10 cellular contexts compared by ENCODE assay signal in genomic region chr2:205563646-205564045, GRCh38.
DNase-seq lines count a peak whose midpoint lies in the region; ATAC-seq and TF ChIP-seq lines count a peak whose summit lies in the region.
"Had no signal": no experiment of that assay in that cellular context is flagged by ENCODE, and none has a peak within 500 bp of the region (broad histone marks: within the 10 kb centered on the region; RNA-seq: fewer than 3 reads in every experiment).

No MANE protein-coding gene starts in this region.

- no peaks in the 10 kb centered on the region for H3K9me2 ChIP-seq in SK-N-SH

- 55% methylated on average over 2 of the region's 2 CpGs for WGBS in SK-N-SH (ENCODE audit: low lambda C conversion rate)

- peak; percentile 26; the same call in 1 of the 2 replicates for TF ChIP-seq RAD21 in SK-N-SH (IDR thresholded peaks at IDR 0.05; ENCODE audit: low read length)

- H3K79me2 ChIP-seq in SK-N-SH (ENCODE audit: insufficient read depth) = no peaks in the 10 kb centered on the region

- H3K27ac ChIP-seq in SK-N-SH (ENCODE audit: low read depth in 2 of 2, low read length in 1 of 2) = no peak overlapping the region

- no peaks in the 10 kb centered on the region for H3K36me3 ChIP-seq in SK-N-SH (replicated peaks in 1 of 2; ENCODE audit: control insufficient read depth in 1 of 2, insufficient read depth in 2 of 2, low read length in 1 of 2)
- H3K36me3 ChIP-seq: uterus had no signal

- TF ChIP-seq EP300 in SK-N-SH (IDR thresholded peaks at IDR 0.05; ENCODE audit: borderline replicate concordance in 1 of 2, low read depth in 1 of 2, low read length in 1 of 2) = no peak

- H3K9ac ChIP-seq in SK-N-SH = no peak overlapping the region

- H2AFZ ChIP-seq in SK-N-SH (ENCODE audit: low read depth) = no peak overlapping the region

- intact Hi-C loops in left ventricle myocardium superior (cut with micrococcal nuclease) = no loop called here

- peak overlapping the region in 1 of 2 experiments; percentile 33; a peak in 1 of 4 replicates for H3K4me3 ChIP-seq in SK-N-SH (ENCODE audit: low read depth in 2 of 2, low read length in 1 of 2)
- H3K4me3 ChIP-seq: uterus had no signal

- H3K4me2 ChIP-seq in SK-N-SH = no peak overlapping the region

- peak; percentile 17 for DNase-seq in stimulated activated CD4-positive, alpha-beta T cell treated with anti-CD3 and anti-CD28 coated beads, Interleukin-12 subunit alpha, Interleukin-12 subunit beta, amount 100 ng/mL, for 4 hours
- DNase-seq in stimulated activated CD4-positive, alpha-beta T cell treated with anti-CD3 and anti-CD28 coated beads, Interleukin-4, amount 100 ng/mL, for 24 hours = no peak
- DNase-seq in SK-N-SH (peak; percentile 26), left ventricle myocardium superior (peak; percentile 59), DMS79 treated with DMSO at 0.1 percent for 48 hours (lab: John Stamatoyannopoulos, UW) (no peak), NCI-H187 treated with DMSO at 0.1 percent for 48 hours (lab: John Stamatoyannopoulos, UW) (no peak)
- DNase-seq: effector CD4-positive, alpha-beta T cell; uterus had no signal

- H3F3A ChIP-seq in SK-N-SH (replicated peaks; ENCODE audit: insufficient read depth) = no peaks in the 10 kb centered on the region

- TF ChIP-seq CTCF in SK-N-SH (IDR thresholded peaks at IDR 0.05) = peak; percentile 46

- H4K20me1 ChIP-seq in SK-N-SH (ENCODE audit: insufficient read depth) = no peaks in the 10 kb centered on the region

- no peaks in the 10 kb centered on the region for H3K27me3 ChIP-seq in SK-N-SH (ENCODE audit: insufficient read depth)
- H3K27me3 ChIP-seq: uterus had no signal

- CTCF ChIA-PET in SK-N-SH (lab: Yijun Ruan, JAX) = interaction anchor here (0.6 kb wide), 1 partner anchor 951 kb away, joined by 3 read pairs; no protein-coding TSS in a partner anchor

- no peak for ATAC-seq in left ventricle myocardium superior
- ATAC-seq in HG02642 (IDR thresholded peaks at IDR 0.05; ENCODE audit: poor library complexity, unreplicated experiment) = no peak
- ATAC-seq in GM21825 (IDR thresholded peaks at IDR 0.05; ENCODE audit: unreplicated experiment) = no peak

- H3K4me1 ChIP-seq in SK-N-SH (ENCODE audit: control insufficient read depth in 1 of 2, insufficient read depth in 2 of 2, low read depth in 1 of 2, low read length in 1 of 2) = peaks cover 0 to 4% of the 10 kb centered on the region in 2 experiments; a peak in 2 of 4 replicates
- H3K4me1 ChIP-seq: uterus had no signal

- POLR2A ChIA-PET in SK-N-SH (lab: Yijun Ruan, JAX) = no interaction called here

- no peaks in the 10 kb centered on the region for H3K9me3 ChIP-seq in SK-N-SH
- H3K9me3 ChIP-seq: uterus had no signal

TF ChIP-seq in SK-N-SH, 30 proteins besides CTCF, POLR2A, EP300 and RAD21:
- 0 out of 2 replicates have a peak, but pooled peaks have one; percentile 2 for TF ChIP-seq SMC3 (IDR thresholded peaks at IDR 0.05; ENCODE audit: low read depth, low read length)
- TF ChIP-seq CHD2 (IDR thresholded peaks at IDR 0.05; ENCODE audit: low read length, partially characterized antibody) = no peak

Comparison
In these comparisons a context has a peak if more than half of its experiments do, and no peak if none do; other contexts are left out.
1. DNase-seq: peak in stimulated activated CD4-positive, alpha-beta T cell treated with anti-CD3 and anti-CD28 coated beads, Interleukin-12 subunit alpha, Interleukin-12 subunit beta, amount 100 ng/mL, for 4 hours (single experiment), SK-N-SH (single experiment) and left ventricle myocardium superior (single experiment); none in stimulated activated CD4-positive, alpha-beta T cell treated with anti-CD3 and anti-CD28 coated beads, Interleukin-4, amount 100 ng/mL, for 24 hours (single experiment), DMS79 treated with DMSO at 0.1 percent for 48 hours (single experiment) and NCI-H187 treated with DMSO at 0.1 percent for 48 hours (single experiment).